ENCODE assay signal across 1 cellular context in genomic region chr1:179002552-179003345, GRCh38.
TF ChIP-seq lines count a peak whose summit lies in the region.

No MANE protein-coding gene starts in this region.

TF ChIP-seq in HepG2, 621 proteins besides CTCF, POLR2A, EP300 and RAD21 (continued from another document and continues in another):
- TF ChIP-seq IKZF4 (CRISPR knock-in tag; IDR thresholded peaks at IDR 0.05; ENCODE audit: borderline replicate concordance, low read depth, not compliant biosample characterization): peak; percentile 64
- TF ChIP-seq, protein P1, sequence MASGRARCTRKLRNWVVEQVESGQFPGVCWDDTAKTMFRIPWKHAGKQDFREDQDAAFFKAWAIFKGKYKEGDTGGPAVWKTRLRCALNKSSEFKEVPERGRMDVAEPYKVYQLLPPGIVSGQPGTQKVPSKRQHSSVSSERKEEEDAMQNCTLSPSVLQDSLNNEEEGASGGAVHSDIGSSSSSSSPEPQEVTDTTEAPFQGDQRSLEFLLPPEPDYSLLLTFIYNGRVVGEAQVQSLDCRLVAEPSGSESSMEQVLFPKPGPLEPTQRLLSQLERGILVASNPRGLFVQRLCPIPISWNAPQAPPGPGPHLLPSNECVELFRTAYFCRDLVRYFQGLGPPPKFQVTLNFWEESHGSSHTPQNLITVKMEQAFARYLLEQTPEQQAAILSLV (CRISPR knock-in tag; IDR thresholded peaks at IDR 0.05; ENCODE audit: borderline replicate concordance): peak; percentile 73; the same call in 1 of the 2 replicates
- 0 out of 2 replicates have a peak, but pooled peaks have one; percentile 65 for TF ChIP-seq GLI4 (CRISPR knock-in tag; IDR thresholded peaks at IDR 0.05; ENCODE audit: borderline replicate concordance)
- TF ChIP-seq ZNF530 (CRISPR knock-in tag; IDR thresholded peaks at IDR 0.05; ENCODE audit: low read depth): no peak
- peak; percentile 54 for TF ChIP-seq HNF1B (CRISPR knock-in tag; IDR thresholded peaks at IDR 0.05)
- TF ChIP-seq, protein P2, sequence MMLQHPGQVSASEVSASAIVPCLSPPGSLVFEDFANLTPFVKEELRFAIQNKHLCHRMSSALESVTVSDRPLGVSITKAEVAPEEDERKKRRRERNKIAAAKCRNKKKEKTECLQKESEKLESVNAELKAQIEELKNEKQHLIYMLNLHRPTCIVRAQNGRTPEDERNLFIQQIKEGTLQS (CRISPR knock-in tag; IDR thresholded peaks at IDR 0.05): no peak
- no peak for TF ChIP-seq DNMT1 (CRISPR knock-in tag; IDR thresholded peaks at IDR 0.05)
- TF ChIP-seq ZNF781 (CRISPR knock-in tag; IDR thresholded peaks at IDR 0.05; ENCODE audit: borderline replicate concordance, not compliant biosample characterization): no peak
- TF ChIP-seq NFRKB (IDR thresholded peaks at IDR 0.05): no peak
- no peak for TF ChIP-seq TFE3 (CRISPR knock-in tag; IDR thresholded peaks at IDR 0.05)
- TF ChIP-seq ZNF564 (CRISPR knock-in tag; IDR thresholded peaks at IDR 0.05): no peak
- TF ChIP-seq SMAD3 (CRISPR knock-in tag; IDR thresholded peaks at IDR 0.05): peak; percentile 80; the same call in 1 of the 2 replicates
- TF ChIP-seq RXRB (CRISPR knock-in tag; IDR thresholded peaks at IDR 0.05; ENCODE audit: borderline replicate concordance): peak; percentile 41; the same call in 1 of the 2 replicates
- TF ChIP-seq ZNF501 (CRISPR knock-in tag; IDR thresholded peaks at IDR 0.05): peak; percentile 82
- no peak for TF ChIP-seq LCORL (IDR thresholded peaks at IDR 0.05)
- TF ChIP-seq LCORL (CRISPR knock-in tag; IDR thresholded peaks at IDR 0.05): peak; percentile 78
- TF ChIP-seq ZNF761 (CRISPR knock-in tag; conservative IDR thresholded peaks at IDR 0.05): 0 out of 2 replicates have a peak, but pooled peaks have one; percentile 14
- TF ChIP-seq NCOA1 (CRISPR knock-in tag; IDR thresholded peaks at IDR 0.05): 0 out of 2 replicates have a peak, but pooled peaks have one; percentile 34
- TF ChIP-seq GTF3A (CRISPR knock-in tag; conservative IDR thresholded peaks at IDR 0.05): 0 out of 2 replicates have a peak, but pooled peaks have one; percentile 48
- peak; percentile 82 for TF ChIP-seq ZMYM4 (CRISPR knock-in tag; IDR thresholded peaks at IDR 0.05)
- no peak for TF ChIP-seq POLR2AphosphoS5 (IDR thresholded peaks at IDR 0.05; ENCODE audit: low read depth, low read length)
- TF ChIP-seq, protein P3, sequence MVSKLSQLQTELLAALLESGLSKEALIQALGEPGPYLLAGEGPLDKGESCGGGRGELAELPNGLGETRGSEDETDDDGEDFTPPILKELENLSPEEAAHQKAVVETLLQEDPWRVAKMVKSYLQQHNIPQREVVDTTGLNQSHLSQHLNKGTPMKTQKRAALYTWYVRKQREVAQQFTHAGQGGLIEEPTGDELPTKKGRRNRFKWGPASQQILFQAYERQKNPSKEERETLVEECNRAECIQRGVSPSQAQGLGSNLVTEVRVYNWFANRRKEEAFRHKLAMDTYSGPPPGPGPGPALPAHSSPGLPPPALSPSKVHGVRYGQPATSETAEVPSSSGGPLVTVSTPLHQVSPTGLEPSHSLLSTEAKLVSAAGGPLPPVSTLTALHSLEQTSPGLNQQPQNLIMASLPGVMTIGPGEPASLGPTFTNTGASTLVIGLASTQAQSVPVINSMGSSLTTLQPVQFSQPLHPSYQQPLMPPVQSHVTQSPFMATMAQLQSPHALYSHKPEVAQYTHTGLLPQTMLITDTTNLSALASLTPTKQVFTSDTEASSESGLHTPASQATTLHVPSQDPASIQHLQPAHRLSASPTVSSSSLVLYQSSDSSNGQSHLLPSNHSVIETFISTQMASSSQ (IDR thresholded peaks at IDR 0.05; ENCODE audit: low read depth): no peak
- TF ChIP-seq, protein P3 (CRISPR knock-in tag; IDR thresholded peaks at IDR 0.05; ENCODE audit: borderline replicate concordance): no peak
- TF ChIP-seq BORCS8-MEF2B (CRISPR knock-in tag; IDR thresholded peaks at IDR 0.05): peak; percentile 74
- TF ChIP-seq ZNF746 (CRISPR knock-in tag; IDR thresholded peaks at IDR 0.05): 0 out of 2 replicates have a peak, but pooled peaks have one; percentile 30
- 0 out of 2 replicates have a peak, but pooled peaks have one; percentile 26 for TF ChIP-seq ZNF264 (CRISPR knock-in tag; IDR thresholded peaks at IDR 0.05)
- TF ChIP-seq NFKB2 (CRISPR knock-in tag; IDR thresholded peaks at IDR 0.05; ENCODE audit: borderline replicate concordance): peak; percentile 46; the same call in 1 of the 2 replicates
- TF ChIP-seq, protein P4, sequence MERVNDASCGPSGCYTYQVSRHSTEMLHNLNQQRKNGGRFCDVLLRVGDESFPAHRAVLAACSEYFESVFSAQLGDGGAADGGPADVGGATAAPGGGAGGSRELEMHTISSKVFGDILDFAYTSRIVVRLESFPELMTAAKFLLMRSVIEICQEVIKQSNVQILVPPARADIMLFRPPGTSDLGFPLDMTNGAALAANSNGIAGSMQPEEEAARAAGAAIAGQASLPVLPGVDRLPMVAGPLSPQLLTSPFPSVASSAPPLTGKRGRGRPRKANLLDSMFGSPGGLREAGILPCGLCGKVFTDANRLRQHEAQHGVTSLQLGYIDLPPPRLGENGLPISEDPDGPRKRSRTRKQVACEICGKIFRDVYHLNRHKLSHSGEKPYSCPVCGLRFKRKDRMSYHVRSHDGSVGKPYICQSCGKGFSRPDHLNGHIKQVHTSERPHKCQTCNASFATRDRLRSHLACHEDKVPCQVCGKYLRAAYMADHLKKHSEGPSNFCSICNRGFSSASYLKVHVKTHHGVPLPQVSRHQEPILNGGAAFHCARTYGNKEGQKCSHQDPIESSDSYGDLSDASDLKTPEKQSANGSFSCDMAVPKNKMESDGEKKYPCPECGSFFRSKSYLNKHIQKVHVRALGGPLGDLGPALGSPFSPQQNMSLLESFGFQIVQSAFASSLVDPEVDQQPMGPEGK (CRISPR knock-in tag; IDR thresholded peaks at IDR 0.05): peak; percentile 50; the same call in 1 of the 2 replicates
- no peak for TF ChIP-seq ZNF841 (CRISPR knock-in tag; IDR thresholded peaks at IDR 0.05; ENCODE audit: borderline replicate concordance)
- TF ChIP-seq ZFY (CRISPR knock-in tag; IDR thresholded peaks at IDR 0.05): peak; percentile 38; the same call in 1 of the 2 replicates
- TF ChIP-seq TEAD3 (CRISPR knock-in tag; optimal IDR thresholded peaks at IDR 0.05; ENCODE audit: borderline replicate concordance): peak; percentile 16
- TF ChIP-seq ZNF274 (CRISPR knock-in tag; IDR thresholded peaks at IDR 0.05): peak; percentile 56; the same call in 1 of the 2 replicates
- no peak for TF ChIP-seq HDAC6 (IDR thresholded peaks at IDR 0.05; ENCODE audit: low read depth, low read length)
- peak; percentile 11 for TF ChIP-seq PPARG (CRISPR knock-in tag; conservative IDR thresholded peaks at IDR 0.05)
- TF ChIP-seq ZNF451 (CRISPR knock-in tag; IDR thresholded peaks at IDR 0.05): 0 out of 2 replicates have a peak, but pooled peaks have one; percentile 71
- peak; percentile 92 for TF ChIP-seq ZBTB7A (CRISPR knock-in tag; IDR thresholded peaks at IDR 0.05)
- TF ChIP-seq ZMYM2 (CRISPR knock-in tag; IDR thresholded peaks at IDR 0.05): no peak
- TF ChIP-seq HOXD1 (CRISPR knock-in tag; IDR thresholded peaks at IDR 0.05): no peak
- peak; percentile 34; the same call in 1 of the 2 replicates for TF ChIP-seq ZBTB25 (CRISPR knock-in tag; IDR thresholded peaks at IDR 0.05)
- no peak for TF ChIP-seq RBM22 (optimal IDR thresholded peaks at IDR 0.05; ENCODE audit: low read length)
- 0 out of 2 replicates have a peak, but pooled peaks have one; percentile 14 for TF ChIP-seq ZNF510 (CRISPR knock-in tag; IDR thresholded peaks at IDR 0.05; ENCODE audit: low read depth)
- TF ChIP-seq ZNF224 (CRISPR knock-in tag; IDR thresholded peaks at IDR 0.05): 0 out of 2 replicates have a peak, but pooled peaks have one; percentile 33
- 0 out of 2 replicates have a peak, but pooled peaks have one; percentile 10 for TF ChIP-seq ZNF124 (CRISPR knock-in tag; IDR thresholded peaks at IDR 0.05)
- peak; percentile 46; the same call in 1 of the 2 replicates for TF ChIP-seq PAXIP1 (CRISPR knock-in tag; conservative IDR thresholded peaks at IDR 0.05)
- TF ChIP-seq TFAP4 (IDR thresholded peaks at IDR 0.05; ENCODE audit: borderline replicate concordance, low read depth): 0 out of 2 replicates have a peak, but pooled peaks have one; percentile 12
- peak; percentile 57 for TF ChIP-seq SALL1 (CRISPR knock-in tag; IDR thresholded peaks at IDR 0.05)
- TF ChIP-seq ERF (CRISPR knock-in tag; IDR thresholded peaks at IDR 0.05): no peak
- peak; percentile 59; the same call in 1 of the 2 replicates for TF ChIP-seq TARDBP (CRISPR knock-in tag; IDR thresholded peaks at IDR 0.05)
- TF ChIP-seq ZC3H4 (CRISPR knock-in tag; IDR thresholded peaks at IDR 0.05; ENCODE audit: borderline replicate concordance): 0 out of 2 replicates have a peak, but pooled peaks have one; percentile 35
- no peak for TF ChIP-seq TCF12 (IDR thresholded peaks at IDR 0.05)
- TF ChIP-seq TCF12 (CRISPR knock-in tag; IDR thresholded peaks at IDR 0.05): no peak
- TF ChIP-seq NONO (IDR thresholded peaks at IDR 0.05): no peak
- TF ChIP-seq NONO (CRISPR knock-in tag; conservative IDR thresholded peaks at IDR 0.05): peak; percentile 38; the same call in 1 of the 2 replicates
